8 cellular contexts compared by ENCODE assay signal in genomic region chr2:19786408-19787058, GRCh38.
DNase-seq lines count a peak whose midpoint lies in the region; ATAC-seq and TF ChIP-seq lines count a peak whose summit lies in the region.

No MANE protein-coding gene starts in this region.

- ATAC-seq in HG02763 (IDR thresholded peaks at IDR 0.05; ENCODE audit: unreplicated experiment) = peak; percentile 64
- ATAC-seq in Panc1 = peak; percentile 36
- ATAC-seq in GM21447 (IDR thresholded peaks at IDR 0.05; ENCODE audit: unreplicated experiment) = no peak

- H3K9me3 ChIP-seq in Panc1 (ENCODE audit: control insufficient read depth, insufficient read depth, low read depth, low read length) = no peaks in the 10 kb centered on the region

- DNase-seq in ELR (ENCODE audit: low read depth) (peak; percentile 71), Panc1 (ENCODE audit: low read depth, low spot score) (no peak), iris pigment epithelial cell (ENCODE audit: low read depth) (peak; percentile 78), T-helper 9 cell (no peak), SK-N-DZ (ENCODE audit: low spot score) (no peak)
- no peak for DNase-seq in stimulated activated CD4-positive, alpha-beta T cell treated with anti-CD3 and anti-CD28 coated beads, Interleukin-4, amount 100 ng/mL, for 1 hour

- CTCF ChIA-PET in Panc1 (lab: Charles Lee) = no interaction called here

- no peak for TF ChIP-seq CTCF in Panc1 (IDR thresholded peaks at IDR 0.05)

- no peaks in the 10 kb centered on the region for H3K36me3 ChIP-seq in Panc1 (ENCODE audit: control insufficient read depth, insufficient read depth, low read length)

- no peak overlapping the region for H3K4me3 ChIP-seq in Panc1 (ENCODE audit: low read depth in 2 of 2, low read length in 2 of 2)

- in situ Hi-C loops in Panc1 (cut with HindIII; ENCODE audit: low pct_unique_long_range_greater_than_20kb, low sequenced_read_pairs) = no loop called here

- POLR2A ChIA-PET in Panc1 (lab: Charles Lee) = no interaction called here

- H3K27ac ChIP-seq in Panc1 (ENCODE audit: low read length) = 0 out of 2 replicates have a peak overlapping the region, but pooled peaks have one; percentile 41

- no peaks in the 10 kb centered on the region for H3K27me3 ChIP-seq in Panc1 (ENCODE audit: control insufficient read depth, insufficient read depth, low read length)

- no peaks in the 10 kb centered on the region; the same call in 1 of the 2 replicates for H3K4me1 ChIP-seq in Panc1 (ENCODE audit: control insufficient read depth, insufficient read depth, low read length)

- intact Hi-C loops in Panc1 (cut with micrococcal nuclease; ENCODE audit: unreplicated experiment) = no loop called here

- BruUV-seq in Panc1 (replicated peaks; lab: Mats Ljungman, UMichigan) = no TSS peak

Comparison
In these comparisons a context has a peak if more than half of its experiments do, and no peak if none do; other contexts are left out.
1. DNase-seq: peak in ELR (single experiment) and iris pigment epithelial cell (single experiment); none in Panc1 (single experiment), stimulated activated CD4-positive, alpha-beta T cell treated with anti-CD3 and anti-CD28 coated beads, Interleukin-4, amount 100 ng/mL, for 1 hour (single experiment), T-helper 9 cell (single experiment) and SK-N-DZ (single experiment).